ENCODE assay signal across 18 cellular contexts in genomic region chr1:202987922-202988583, GRCh38. TPM values are rescaled to one million over a fixed set of nuclear protein-coding genes. Genes with fewer than 3 reads are reported as not detected.
"Had no signal": no experiment of that assay in that cellular context is flagged by ENCODE, and none has a peak within 500 bp of the region (broad histone marks: within the 10 kb centered on the region; RNA-seq: fewer than 3 reads in every experiment).

No MANE protein-coding gene starts in this region.

- H3K4me3 ChIP-seq: colonic mucosa, gastrocnemius medialis, heart right ventricle, psoas muscle, upper lobe of left lung had no signal

- H3K27ac Mint-ChIP-seq: activated CD8-positive, alpha-beta T cell treated with anti-CD3 and anti-CD28 coated beads, Interleukin-2, amount 10 ng/mL, durations not matched to agents 7 days and 5 days; activated naive CD4-positive, alpha-beta T cell treated with anti-CD3 and anti-CD28 coated beads, Interleukin-2, amount 10 ng/mL, durations not matched to agents 7 days and 5 days; naive thymus-derived CD4-positive, alpha-beta T cell; stimulated activated naive CD8-positive, alpha-beta T cell treated with anti-CD3 and anti-CD28 coated beads, Interleukin-15, Interleukin-2, amounts not matched to agents 100 ng/mL and 50 ng/mL, for 24 hours; T-helper 2 cell treated with Interferon-gamma antibody and Interleukin-4, amounts not matched to agents 5 μg/mL and 100 μg/mL, for 36 hours had no signal

- DNase-seq: activated CD8-positive, alpha-beta T cell treated with anti-CD3 and anti-CD28 coated beads, Interleukin-2, amount 10 ng/mL, durations not matched to agents 7 days and 5 days; activated naive CD4-positive, alpha-beta T cell treated with anti-CD3 and anti-CD28 coated beads, Interleukin-2, amount 10 ng/mL, durations not matched to agents 7 days and 5 days; caudate nucleus; colonic mucosa; effector CD8-positive, alpha-beta T cell; gastrocnemius medialis; heart right ventricle; mammary epithelial cell; naive thymus-derived CD4-positive, alpha-beta T cell; nucleus accumbens; psoas muscle; stimulated activated CD4-positive, alpha-beta T cell treated with anti-CD3 and anti-CD28 coated beads, Interleukin-12 subunit alpha, Interleukin-12 subunit beta, amount 100 ng/mL, for 4 hours; upper lobe of left lung had no signal

- H3K9me3 Mint-ChIP-seq: activated naive CD4-positive, alpha-beta T cell treated with anti-CD3 and anti-CD28 coated beads, Interleukin-2, amount 10 ng/mL, durations not matched to agents 7 days and 5 days; stimulated activated naive CD8-positive, alpha-beta T cell treated with anti-CD3 and anti-CD28 coated beads, Interleukin-15, Interleukin-2, amounts not matched to agents 100 ng/mL and 50 ng/mL, for 24 hours; T-helper 2 cell treated with Interferon-gamma antibody and Interleukin-4, amounts not matched to agents 5 μg/mL and 100 μg/mL, for 36 hours had no signal

- FAIRE-seq: islet of Langerhans had no signal

- H3K27ac ChIP-seq: colonic mucosa, gastrocnemius medialis, heart right ventricle, psoas muscle, upper lobe of left lung had no signal

- H3K36me3 Mint-ChIP-seq: activated naive CD4-positive, alpha-beta T cell treated with anti-CD3 and anti-CD28 coated beads, Interleukin-2, amount 10 ng/mL, durations not matched to agents 7 days and 5 days had no signal

- H3K36me3 ChIP-seq: colonic mucosa, gastrocnemius medialis, heart right ventricle, upper lobe of left lung had no signal

- H3K4me1 Mint-ChIP-seq: activated naive CD4-positive, alpha-beta T cell treated with anti-CD3 and anti-CD28 coated beads, Interleukin-2, amount 10 ng/mL, durations not matched to agents 7 days and 5 days had no signal

- H3K27me3 ChIP-seq: colonic mucosa, gastrocnemius medialis, upper lobe of left lung had no signal

- ATAC-seq: activated CD8-positive, alpha-beta T cell treated with anti-CD3 and anti-CD28 coated beads, Interleukin-2, amount 10 ng/mL, durations not matched to agents 7 days and 5 days; gastrocnemius medialis; heart right ventricle; left lobe of liver; naive thymus-derived CD4-positive, alpha-beta T cell; psoas muscle; sciatic nerve had no signal

- H3K9me3 ChIP-seq: colonic mucosa, gastrocnemius medialis, psoas muscle, upper lobe of left lung had no signal

- H3K4me1 ChIP-seq: colonic mucosa, gastrocnemius medialis, psoas muscle, upper lobe of left lung had no signal

- H3K4me3 Mint-ChIP-seq: activated CD8-positive, alpha-beta T cell treated with anti-CD3 and anti-CD28 coated beads, Interleukin-2, amount 10 ng/mL, durations not matched to agents 7 days and 5 days; activated naive CD4-positive, alpha-beta T cell treated with anti-CD3 and anti-CD28 coated beads, Interleukin-2, amount 10 ng/mL, durations not matched to agents 7 days and 5 days; naive thymus-derived CD4-positive, alpha-beta T cell; stimulated activated naive CD8-positive, alpha-beta T cell treated with anti-CD3 and anti-CD28 coated beads, Interleukin-15, Interleukin-2, amounts not matched to agents 100 ng/mL and 50 ng/mL, for 24 hours; T-helper 2 cell treated with Interferon-gamma antibody and Interleukin-4, amounts not matched to agents 5 μg/mL and 100 μg/mL, for 36 hours had no signal

RNA-seq across cellular contexts. Expression of gene PPFIA4, which starts 38.2 kb away (rescaled TPM):
- polyA plus RNA-seq: naive thymus-derived CD4-positive, alpha-beta T cell had no signal
